In the genomic region with DNA sequence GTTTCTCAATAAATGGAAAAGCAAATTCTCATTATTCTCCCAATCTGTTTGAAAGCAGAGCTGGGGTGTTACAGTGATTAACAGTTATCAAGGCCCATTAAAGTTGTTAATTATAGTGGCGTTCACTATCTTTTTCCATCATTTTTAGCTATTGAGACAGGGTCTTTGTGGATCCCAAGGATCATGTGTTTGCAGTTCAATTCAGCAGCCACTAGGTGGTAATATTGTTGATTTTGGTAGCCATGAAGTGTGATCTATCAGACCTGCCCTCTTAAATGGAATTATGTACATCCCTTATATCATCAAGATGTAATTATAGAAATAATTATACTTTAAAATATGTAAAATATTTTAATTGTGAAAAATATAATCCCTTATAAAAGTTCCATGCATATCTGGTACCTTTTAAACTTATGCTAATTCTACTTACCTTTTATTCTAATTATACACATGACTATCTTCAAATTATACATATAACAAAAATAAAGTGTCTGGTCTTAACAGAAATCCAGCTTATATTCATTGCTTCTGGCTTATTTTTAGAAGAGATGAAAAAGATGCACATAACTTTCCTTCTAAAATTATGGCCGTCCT, we compare ENCODE assay signal across 8 cellular contexts.
A peak's percentile ranks its signal among the peaks of the same experiment; 100 is the strongest.
DNase-seq lines count a peak whose midpoint lies in the region; ATAC-seq, FAIRE-seq and TF ChIP-seq lines count a peak whose summit lies in the region.
"Had no signal": no experiment of that assay in that cellular context is flagged by ENCODE, and none has a peak within 500 bp of the region (broad histone marks: within the 10 kb centered on the region; RNA-seq: fewer than 3 reads in every experiment).

No MANE protein-coding gene starts in this region.

- CTCF ChIA-PET in H1 (lab: Charles Lee; ENCODE audit: partially characterized antibody) = interaction anchor here (0.6 to 6.1 kb wide), 69 partner anchors 8 to 333 kb away, joined by 3 to 65 read pairs (median 4); no protein-coding TSS in a partner anchor

- no peak overlapping the region for H2BK15ac ChIP-seq in H1 (ENCODE audit: low read length)

- peaks cover 0 to under 1% (median 0%) of the 10 kb centered on the region in 4 experiments; a peak in 2 of 7 replicates for H3K4me1 ChIP-seq in H1 (replicated peaks in 1 of 4; ENCODE audit: control insufficient read depth in 3 of 4, insufficient read depth in 4 of 4, low read length in 3 of 4)

- no peak overlapping the region for H2BK5ac ChIP-seq in H1 (ENCODE audit: low read depth, low read length)

- H2BK20ac ChIP-seq in H1 (ENCODE audit: low read length) = no peak overlapping the region

- H3K27me3 ChIP-seq in H1 (replicated peaks in 1 of 4; ENCODE audit: control insufficient read depth in 3 of 4, extremely low read depth in 1 of 4, insufficient read depth in 3 of 4, low read length in 3 of 4) = no peaks in the 10 kb centered on the region

- TF ChIP-seq EP300 in H1 (IDR thresholded peaks at IDR 0.05; ENCODE audit: borderline replicate concordance in 1 of 2, low read depth in 2 of 2, low read length in 2 of 2) = no peak

- H2AK5ac ChIP-seq in H1 (ENCODE audit: low read depth, low read length) = no peak overlapping the region

- no peaks in the 10 kb centered on the region for H3K9me3 ChIP-seq in H1 (ENCODE audit: insufficient read depth in 2 of 2, low read depth in 1 of 2, low read length in 1 of 2)

- DNase-seq in GM19238 (ENCODE audit: insufficient read length, low spot score) = peak; percentile 11
- peak; percentile 64 for DNase-seq in NCI-H526 treated with DMSO at 0.1 percent for 48 hours (lab: John Stamatoyannopoulos, UW)
- no peak for DNase-seq in H1 (ENCODE audit: low read depth in 1 of 2, low spot score in 2 of 2)
- peak; percentile 56 for DNase-seq in renal cortical epithelial cell (ENCODE audit: low read depth)
- no peak for DNase-seq in middle frontal gyrus (ENCODE audit: extremely low spot score, low spot score)
- DNase-seq in NCI-H1694 treated with DMSO at 0.1 percent for 48 hours (lab: John Stamatoyannopoulos, UW) = no peak

- peak in 2 of 3 experiments; percentile 50 to 55; a peak in 3 of 4 replicates for TF ChIP-seq CTCF in H1 (IDR thresholded peaks at IDR 0.05; ENCODE audit: control extremely low read depth in 1 of 3, insufficient read depth in 1 of 3, low read depth in 1 of 3, low read length in 3 of 3)

- peak; percentile 65 to 71 for TF ChIP-seq RAD21 in H1 (IDR thresholded peaks at IDR 0.05 in 1 of 2, conservative IDR thresholded peaks at IDR 0.05 in 1 of 2; ENCODE audit: low read depth in 2 of 2, low read length in 2 of 2)

- no peak overlapping the region for H2AFZ ChIP-seq in H1 (ENCODE audit: low read length)

- no peak overlapping the region for H3K56ac ChIP-seq in H1 (replicated peaks; ENCODE audit: insufficient read length, low read depth, low read length)

- H4K5ac ChIP-seq in H1 (ENCODE audit: insufficient read length, low read depth, low read length) = no peak overlapping the region

- H3K4me3 ChIP-seq in H1 (ENCODE audit: extremely low read depth in 1 of 4, insufficient read depth in 2 of 4, low read depth in 3 of 4, low read length in 4 of 4) = no peak overlapping the region
- H3K4me3 ChIP-seq: skin epidermis had no signal

- no peak overlapping the region for H2BK120ac ChIP-seq in H1 (replicated peaks; ENCODE audit: low read depth, low read length)

- 84% methylated on average over 2 of the region's 2 CpGs; no CpG with 5 or more reads in 1 of the 2 experiments for WGBS in H1 (ENCODE audit: extremely low coverage in 1 of 2, insufficient coverage in 1 of 2, insufficient read length in 1 of 2, insufficient replicate concordance in 2 of 2, low coverage in 1 of 2, low lambda C conversion rate in 2 of 2, missing lambda C conversion rate in 1 of 2), 2 experiments

- no peak overlapping the region for H4K91ac ChIP-seq in H1 (replicated peaks; ENCODE audit: insufficient read length, low read length)

- no peak overlapping the region for H3K4ac ChIP-seq in H1 (replicated peaks; ENCODE audit: insufficient read length, low read depth, low read length)

- FAIRE-seq in H1 (lab: Jason Lieb, UNC) = no peak

- no peaks in the 10 kb centered on the region for H3K36me3 ChIP-seq in H1 (ENCODE audit: control insufficient read depth in 2 of 4, insufficient read depth in 4 of 4, low read length in 3 of 4)

- ATAC-seq in GM21619 (IDR thresholded peaks at IDR 0.05; ENCODE audit: unreplicated experiment) = no peak

- no peaks in the 10 kb centered on the region for H3K79me2 ChIP-seq in H1 (ENCODE audit: control insufficient read depth in 1 of 2, insufficient read depth in 2 of 2, low read length in 2 of 2)

- no peaks in the 10 kb centered on the region for H4K20me1 ChIP-seq in H1 (replicated peaks in 1 of 2; ENCODE audit: control insufficient read depth in 1 of 2, insufficient read depth in 2 of 2, low read length in 2 of 2)

- H3K27ac ChIP-seq in H1 (ENCODE audit: low read depth, low read length) = no peak overlapping the region
- H3K27ac ChIP-seq: skin epidermis had no signal

- no peaks in the 10 kb centered on the region for H3K79me1 ChIP-seq in H1 (ENCODE audit: low read depth, low read length)

- no peak for TF ChIP-seq POLR2A in H1 (IDR thresholded peaks at IDR 0.05; ENCODE audit: control extremely low read depth in 1 of 2, low read depth in 2 of 2, low read length in 2 of 2)

- no peak overlapping the region for H3K4me2 ChIP-seq in H1 (ENCODE audit: insufficient read depth in 1 of 2, low read depth in 2 of 2, low read length in 2 of 2)

- no peak overlapping the region for H2BK12ac ChIP-seq in H1 (ENCODE audit: low read depth, low read length)

- no peaks in the 10 kb centered on the region for H3K23me2 ChIP-seq in H1 (ENCODE audit: low read depth, low read length)

- no peak overlapping the region for H3K9ac ChIP-seq in H1 (replicated peaks in 1 of 4; ENCODE audit: extremely low read depth in 1 of 4, low read depth in 3 of 4, low read length in 3 of 4)

- no peak overlapping the region for H3K18ac ChIP-seq in H1 (ENCODE audit: extremely low read depth, low read length)

- POLR2A ChIA-PET in H1 (lab: Charles Lee; ENCODE audit: partially characterized antibody) = interaction anchor here (0.7 to 1.1 kb wide), 3 partner anchors 13 to 153 kb away, joined by 3 read pairs; no protein-coding TSS in a partner anchor

- no peak overlapping the region for H3K14ac ChIP-seq in H1 (ENCODE audit: insufficient read length)

- no peak overlapping the region for H4K8ac ChIP-seq in H1 (ENCODE audit: extremely low read depth, insufficient read depth, low read length)

- H3K23ac ChIP-seq in H1 (ENCODE audit: insufficient read length) = no peak overlapping the region

TF ChIP-seq in H1, 55 proteins besides CTCF, POLR2A, EP300 and RAD21:
- TF ChIP-seq ASH2L (IDR thresholded peaks at IDR 0.05; ENCODE audit: low read length) = no peak
- no peak for TF ChIP-seq HDAC2 (IDR thresholded peaks at IDR 0.05; ENCODE audit: borderline replicate concordance in 1 of 2, low read depth in 2 of 2, low read length in 2 of 2)
- no peak for TF ChIP-seq CBX5 (IDR thresholded peaks at IDR 0.05; ENCODE audit: low read depth, low read length)
- TF ChIP-seq EZH2 (IDR thresholded peaks at IDR 0.05; ENCODE audit: low read depth, low read length, severe bottlenecking) = no peak
- TF ChIP-seq KDM5A (IDR thresholded peaks at IDR 0.05; ENCODE audit: low read length) = no peak
- no peak for TF ChIP-seq KDM1A (IDR thresholded peaks at IDR 0.05; ENCODE audit: borderline replicate concordance, low read length)

Comparison
In these comparisons a context has a peak if more than half of its experiments do, and no peak if none do; other contexts are left out.
1. DNase-seq: peak in GM19238 (single experiment), NCI-H526 treated with DMSO at 0.1 percent for 48 hours (single experiment) and renal cortical epithelial cell (single experiment); none in H1 (0 of 2), middle frontal gyrus (single experiment) and NCI-H1694 treated with DMSO at 0.1 percent for 48 hours (single experiment).